15 cellular contexts compared by ENCODE assay signal in the genomic region with DNA sequence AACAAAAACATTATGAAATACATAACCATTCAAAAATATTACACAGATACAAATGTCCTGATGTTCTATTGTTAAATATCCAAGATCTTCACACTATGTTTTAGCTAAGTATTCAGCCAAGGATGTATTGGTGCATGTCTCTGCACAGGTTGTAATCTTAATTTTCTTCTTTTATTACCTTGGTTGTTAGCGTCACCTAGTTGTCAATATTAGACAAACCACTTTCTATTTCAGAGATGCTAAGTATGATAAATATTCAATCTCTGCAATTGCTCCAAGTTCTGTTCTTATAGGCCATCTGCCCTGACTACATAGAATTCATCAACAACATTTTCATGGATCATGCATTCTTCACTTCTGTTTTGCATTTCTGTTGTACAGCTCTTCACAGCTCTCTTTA.
DNase-seq lines count a peak whose midpoint lies in the region; ATAC-seq and TF ChIP-seq lines count a peak whose summit lies in the region.
"Had no signal": no experiment of that assay in that cellular context is flagged by ENCODE, and none has a peak within 500 bp of the region (broad histone marks: within the 10 kb centered on the region; RNA-seq: fewer than 3 reads in every experiment).

No MANE protein-coding gene starts in this region.

- POLR2A ChIA-PET in PC-3 (lab: Charles Lee; ENCODE audit: unreplicated experiment): no interaction called here

- H3K79me2 ChIP-seq in PC-3 (ENCODE audit: low read length): no peaks in the 10 kb centered on the region

- H3K9ac ChIP-seq in PC-3 (ENCODE audit: low read length): no peak overlapping the region

- H3F3A ChIP-seq in PC-3 (ENCODE audit: low read length, unreplicated experiment): no peaks in the 10 kb centered on the region

- H3K4me1 ChIP-seq in PC-3 (ENCODE audit: insufficient read depth, low read length): peaks cover 12% of the 10 kb centered on the region; the same call in 1 of the 2 replicates
- H3K4me1 ChIP-seq: BE2C had no signal

- H3K27me3 ChIP-seq in PC-3 (ENCODE audit: low read length): no peaks in the 10 kb centered on the region
- H3K27me3 ChIP-seq: BE2C had no signal

- ATAC-seq in PC-3: no peak
- ATAC-seq in GM18861 (IDR thresholded peaks at IDR 0.05; ENCODE audit: unreplicated experiment): no peak
- ATAC-seq in HG03354 (IDR thresholded peaks at IDR 0.05; ENCODE audit: poor library complexity, severe bottlenecking, unreplicated experiment): no peak

- TF ChIP-seq CTCF in 22Rv1 (IDR thresholded peaks at IDR 0.05) (peak; percentile 31; the same call in 1 of the 2 replicates), C4-2B (conservative IDR thresholded peaks at IDR 0.05) (peak; percentile 76), LNCAP (IDR thresholded peaks at IDR 0.05) (peak; percentile 84), PC-3 (conservative IDR thresholded peaks at IDR 0.05; ENCODE audit: low read depth, low read length) (peak; percentile 48)

- CTCF ChIA-PET in PC-3 (lab: Charles Lee): interaction anchor here (1.4 kb wide), 1 partner anchor 141 kb away, joined by 4 read pairs; no protein-coding TSS in a partner anchor

- no peak overlapping the region for H3K4me3 ChIP-seq in PC-3 (ENCODE audit: low read length)

- H3K4me2 ChIP-seq in PC-3 (ENCODE audit: low read length): no peak overlapping the region

- intact Hi-C loops in PC-3 (cut with micrococcal nuclease): loop anchor here (1.0 to 2.0 kb wide), 2 partner anchors 140 to 173 kb away; no protein-coding TSS in a partner anchor

- peak; percentile 29 for DNase-seq in PC-3
- no peak for DNase-seq in T-helper 2 cell
- DNase-seq: BE2C; CD8-positive, alpha-beta memory T cell; KG1; NCI-H1417 treated with DMSO at 0.1 percent for 48 hours; NCI-H2081; NCI-H2227 treated with DMSO at 0.1 percent for 48 hours; SIG-M5 had no signal

- no peaks in the 10 kb centered on the region for H3K9me2 ChIP-seq in PC-3 (replicated peaks; ENCODE audit: low read length)

- no peaks in the 10 kb centered on the region for H3K9me3 ChIP-seq in PC-3 (ENCODE audit: low read length)
- H3K9me3 ChIP-seq: BE2C had no signal

- H3K27ac ChIP-seq in 22Rv1 (no peak overlapping the region), C4-2B (no peak overlapping the region), PC-3 (ENCODE audit: low read length) (no peak overlapping the region)
- H3K27ac ChIP-seq: HL-60 had no signal

- no TSS peak for BruUV-seq in PC-3 (replicated peaks; lab: Mats Ljungman, UMichigan)

- no peak overlapping the region for H2AFZ ChIP-seq in PC-3 (ENCODE audit: low read length)

- no peaks in the 10 kb centered on the region for H4K20me1 ChIP-seq in PC-3 (ENCODE audit: low read length)

- no peaks in the 10 kb centered on the region for H3K36me3 ChIP-seq in PC-3 (ENCODE audit: low read depth, low read length)
- H3K36me3 ChIP-seq: BE2C had no signal

Comparison
In these comparisons a context has a peak if more than half of its experiments do, and no peak if none do; other contexts are left out.
1. CTCF ChIP-seq: peak in every context shown above with its lines; median percentile 84 in LNCAP; 76 in C4-2B; 48 in PC-3; 31 in 22Rv1.